In genomic region chr20:52105045-52105572, GRCh38 we compare ENCODE assay signal across 8 cellular contexts.
A peak's percentile ranks its signal among the peaks of the same experiment; 100 is the strongest.
DNase-seq lines count a peak whose midpoint lies in the region; ATAC-seq lines count a peak whose summit lies in the region.

No MANE protein-coding gene starts in this region.

- H3K4me1 Mint-ChIP-seq in activated CD4-positive, alpha-beta T cell treated with anti-CD3 and anti-CD28 coated beads, Interleukin-2, amount 10 ng/mL, durations not matched to agents 24 days and 14 days = peaks cover 13% of the 10 kb centered on the region

- H3K36me3 ChIP-seq in iPS DF 6.9 (ENCODE audit: control insufficient read depth, insufficient read depth, low read length) = no peaks in the 10 kb centered on the region

- H3K4me3 ChIP-seq in iPS DF 6.9 (ENCODE audit: low read length) (peak overlapping the region; percentile 35; the same call in 1 of the 2 replicates), skin epidermis (peak overlapping the region; percentile 24 to 43 (median 32))

- H3K27ac ChIP-seq in iPS DF 6.9 (ENCODE audit: low read length) (no peak overlapping the region), skin epidermis (peak overlapping the region in 1 of 21 experiments; percentile 1)

- H3K9me3 ChIP-seq in iPS DF 6.9 (ENCODE audit: control insufficient read depth, insufficient read depth, low read length) = no peaks in the 10 kb centered on the region

- H3K27me3 Mint-ChIP-seq in activated CD4-positive, alpha-beta T cell treated with anti-CD3 and anti-CD28 coated beads, Interleukin-2, amount 10 ng/mL, durations not matched to agents 24 days and 14 days = peaks cover 46% of the 10 kb centered on the region

- DNase-seq in activated CD4-positive, alpha-beta T cell treated with anti-CD3 and anti-CD28 coated beads, Interleukin-2, amount 10 ng/mL, durations not matched to agents 24 days and 14 days = no peak
- no peak for DNase-seq in activated CD4-positive, alpha-beta T cell treated with anti-CD3 and anti-CD28 coated beads, Interleukin-2, amount 50 U/mL, for 1 hour
- DNase-seq in amniotic epithelial cell (ENCODE audit: low read depth) (peak; percentile 34), iPS DF 6.9 (ENCODE audit: low read depth, low spot score) (no peak), CD1c-positive myeloid dendritic cell (ENCODE audit: extremely low spot score) (no peak)
- no peak for DNase-seq in activated CD4-positive, CD25-positive, alpha-beta regulatory T cell treated with anti-CD3 and anti-CD28 coated beads, Interleukin-2, amount 50 U/mL, for 72 hours

- H3K27ac Mint-ChIP-seq in activated CD4-positive, alpha-beta T cell treated with anti-CD3 and anti-CD28 coated beads, Interleukin-2, amount 10 ng/mL, durations not matched to agents 24 days and 14 days = no peak overlapping the region

- H3K4me1 ChIP-seq in iPS DF 6.9 (ENCODE audit: control insufficient read depth, insufficient read depth, low read length) = no peaks in the 10 kb centered on the region; the same call in 1 of the 2 replicates

- H3K27me3 ChIP-seq in iPS DF 6.9 (ENCODE audit: control insufficient read depth, insufficient read depth, low read length) = peaks cover 26% of the 10 kb centered on the region

- H3K9me3 Mint-ChIP-seq in activated CD4-positive, alpha-beta T cell treated with anti-CD3 and anti-CD28 coated beads, Interleukin-2, amount 10 ng/mL, durations not matched to agents 24 days and 14 days = no peaks in the 10 kb centered on the region

- no CpG with 5 or more reads among the region's 52 CpGs for WGBS in iPS DF 6.9 (ENCODE audit: insufficient coverage, insufficient read length)

- peak overlapping the region; percentile 55 for H3K4me3 Mint-ChIP-seq in activated CD4-positive, alpha-beta T cell treated with anti-CD3 and anti-CD28 coated beads, Interleukin-2, amount 10 ng/mL, durations not matched to agents 24 days and 14 days

- intact Hi-C loops in activated CD4-positive, alpha-beta T cell treated with anti-CD3 and anti-CD28 coated beads, Interleukin-2, amount 10 ng/mL, durations not matched to agents 24 days and 14 days (cut with micrococcal nuclease) = no loop called here

- ATAC-seq in HG03342 (IDR thresholded peaks at IDR 0.05; ENCODE audit: unreplicated experiment) = no peak

- H3K36me3 Mint-ChIP-seq in activated CD4-positive, alpha-beta T cell treated with anti-CD3 and anti-CD28 coated beads, Interleukin-2, amount 10 ng/mL, durations not matched to agents 24 days and 14 days (ENCODE audit: low read depth) = no peaks in the 10 kb centered on the region
